ENCODE assay signal across 24 cellular contexts in the genomic region with DNA sequence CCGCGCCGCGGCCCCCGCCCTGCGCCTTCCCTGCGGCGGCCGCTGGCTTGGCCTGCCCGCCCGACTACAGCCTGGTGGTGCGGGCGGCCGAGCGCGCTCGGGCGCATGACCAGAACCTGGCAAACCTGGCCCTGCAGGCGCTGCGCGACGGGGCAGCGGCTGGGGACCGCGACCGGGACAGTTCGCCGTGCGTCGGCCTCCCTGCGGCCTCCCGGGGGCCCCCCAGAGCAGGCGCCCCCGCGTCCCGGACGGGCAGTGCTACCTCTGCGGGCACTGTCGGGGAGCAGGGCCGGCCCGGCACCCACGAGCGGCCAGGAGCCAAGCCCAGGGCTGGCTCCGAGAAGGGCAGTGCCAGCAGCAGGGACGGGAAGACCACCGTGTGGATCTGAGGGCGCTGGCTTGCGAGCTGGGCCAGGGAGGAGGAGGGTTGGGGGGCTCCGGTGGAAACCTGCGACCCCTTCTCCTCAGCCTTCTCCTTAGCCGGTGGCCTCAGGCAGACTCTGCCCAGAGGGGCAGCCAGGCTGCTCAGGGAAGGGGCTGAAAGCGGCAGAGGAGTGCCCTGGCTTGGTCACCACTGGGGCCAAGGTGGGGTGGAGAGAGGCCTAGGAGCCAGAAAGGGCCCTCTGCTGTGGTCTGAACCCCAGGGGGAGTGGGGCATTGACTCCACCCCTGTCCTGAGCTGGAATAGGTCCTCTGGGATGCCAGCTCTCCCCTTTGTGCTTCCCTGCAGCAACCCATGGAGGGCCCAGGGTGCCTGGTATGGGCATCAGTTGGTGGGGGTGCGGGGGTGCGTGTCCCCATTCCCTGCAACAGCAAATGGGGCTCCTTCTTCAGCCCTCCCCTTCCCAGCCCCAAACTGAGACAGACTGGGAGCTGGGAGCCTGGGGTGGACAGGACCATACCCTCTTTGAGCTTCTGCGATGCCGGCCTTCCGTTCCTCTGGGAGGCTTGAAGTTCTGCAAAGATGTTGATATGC. TPM values are rescaled to one million over a fixed set of nuclear protein-coding genes. Genes with fewer than 3 reads are reported as not detected.
DNase-seq lines count a peak whose midpoint lies in the region; ATAC-seq and TF ChIP-seq lines count a peak whose summit lies in the region.
"Had no signal": no experiment of that assay in that cellular context is flagged by ENCODE, and none has a peak within 500 bp of the region (broad histone marks: within the 10 kb centered on the region; RNA-seq: fewer than 3 reads in every experiment).

No MANE protein-coding gene starts in this region.

- intact Hi-C loops in left ventricle myocardium superior (cut with micrococcal nuclease): no loop called here
- intact Hi-C loops in cardiac septum (cut with DNase I): no loop called here

- H3K4me3 Mint-ChIP-seq in immature natural killer cell: no peak overlapping the region
- H3K4me3 Mint-ChIP-seq: activated CD4-positive, alpha-beta T cell treated with anti-CD3 and anti-CD28 coated beads for 36 hours; activated T-cell treated with anti-CD3 and anti-CD28 coated beads, Interleukin-2, amount 50 U/mL, for 24 hours; B cell; naive thymus-derived CD4-positive, alpha-beta T cell had no signal

- no peak for TF ChIP-seq CTCF in coronary artery (IDR thresholded peaks at IDR 0.05)

- H3K9me3 Mint-ChIP-seq in immature natural killer cell: no peaks in the 10 kb centered on the region
- H3K9me3 Mint-ChIP-seq: activated T-cell treated with anti-CD3 and anti-CD28 coated beads, Interleukin-2, amount 50 U/mL, for 24 hours had no signal

- DNase-seq in left ventricle myocardium superior (peak; percentile 26), cardiac septum (ENCODE audit: low spot score) (no peak), coronary artery (ENCODE audit: low spot score) (no peak), substantia nigra (lab: John Stamatoyannopoulos, UW) (peak in 1 of 49 donors; percentile 52), immature natural killer cell (no peak)
- DNase-seq: activated CD4-positive, alpha-beta T cell treated with anti-CD3 and anti-CD28 coated beads for 36 hours; activated gamma-delta T cell; activated T-cell treated with anti-CD3 and anti-CD28 coated beads, Interleukin-2, amount 50 U/mL, for 24 hours; DMS153; GOT3; hypothalamus; midbrain; naive thymus-derived CD4-positive, alpha-beta T cell; NCI-H446 treated with DMSO at 0.1 percent for 48 hours; nucleus accumbens; OCI-M1; stimulated activated CD4-positive, alpha-beta T cell treated with anti-CD3 and anti-CD28 coated beads, Interleukin-1b, Interleukin-23, amount 100 ng/mL, for 48 hours; stimulated activated CD8-positive, alpha-beta memory T cell treated with anti-CD3 and anti-CD28 coated beads, Interleukin-4, amount 100 ng/mL, for 48 hours; transverse colon had no signal

- H3K27me3 Mint-ChIP-seq in immature natural killer cell (ENCODE audit: low read depth in 3 of 3): peaks cover 0 to 3% (median 1%) of the 10 kb centered on the region in 3 donors
- H3K27me3 Mint-ChIP-seq: activated CD4-positive, alpha-beta T cell treated with anti-CD3 and anti-CD28 coated beads for 36 hours; activated T-cell treated with anti-CD3 and anti-CD28 coated beads, Interleukin-2, amount 50 U/mL, for 24 hours; naive thymus-derived CD4-positive, alpha-beta T cell had no signal

- H3K4me3 ChIP-seq in coronary artery: peak overlapping the region; percentile 47
- H3K4me3 ChIP-seq: dorsolateral prefrontal cortex, gastroesophageal sphincter, skin epidermis, transverse colon had no signal

- no peak overlapping the region for H3K27ac ChIP-seq in coronary artery
- H3K27ac ChIP-seq in substantia nigra (ENCODE audit: low read depth, low read length, poor library complexity, severe bottlenecking): peak overlapping the region; percentile 17
- H3K27ac ChIP-seq: gastroesophageal sphincter, transverse colon had no signal

- H3K36me3 Mint-ChIP-seq in immature natural killer cell: no peaks in the 10 kb centered on the region
- H3K36me3 Mint-ChIP-seq: naive thymus-derived CD4-positive, alpha-beta T cell had no signal

- H3K4me1 Mint-ChIP-seq in immature natural killer cell: peaks cover under 1 to 1% of the 10 kb centered on the region in 2 donors

- no peak overlapping the region for H3K27ac Mint-ChIP-seq in immature natural killer cell
- H3K27ac Mint-ChIP-seq: activated CD4-positive, alpha-beta T cell treated with anti-CD3 and anti-CD28 coated beads for 36 hours; activated T-cell treated with anti-CD3 and anti-CD28 coated beads, Interleukin-2, amount 50 U/mL, for 24 hours; B cell had no signal

- ATAC-seq in left ventricle myocardium superior (no peak), GM19035 (IDR thresholded peaks at IDR 0.05; ENCODE audit: unreplicated experiment) (no peak)
- ATAC-seq: activated CD4-positive, alpha-beta T cell treated with anti-CD3 and anti-CD28 coated beads for 36 hours; gastroesophageal sphincter; naive thymus-derived CD4-positive, alpha-beta T cell had no signal

RNA-seq across cellular contexts. Expression of a gene that starts 6.6 kb away (rescaled TPM):
- total RNA-seq in left ventricle myocardium superior (11.2 TPM), cardiac septum (16.6 TPM)
- 1 to 10 TPM; 2.0 to 4.4 (median 2.0) TPM for polyA plus RNA-seq in immature natural killer cell

RNA-seq across cellular contexts. Expression of a gene that starts 9.2 kb away (rescaled TPM):
- total RNA-seq in left ventricle myocardium superior (1.7 TPM), cardiac septum (1.6 TPM)
- not detected for polyA plus RNA-seq in immature natural killer cell
- polyA plus RNA-seq: naive thymus-derived CD4-positive, alpha-beta T cell had no signal

RNA-seq across cellular contexts. Expression of a gene that starts 18.9 kb away (rescaled TPM):
- 175 TPM for total RNA-seq in left ventricle myocardium superior
- 213 TPM for total RNA-seq in cardiac septum
- 100 to 1,000 TPM; 516 to 803 (median 763) TPM for polyA plus RNA-seq in immature natural killer cell

RNA-seq across cellular contexts. Expression of a gene that starts 48.9 kb away (rescaled TPM):
- total RNA-seq in left ventricle myocardium superior: 316 TPM
- total RNA-seq in cardiac septum: 396 TPM
- polyA plus RNA-seq in immature natural killer cell: 1 to 10 TPM in 1 of 3 donors, under 1 TPM in 1, not detected in 1; 0.19 to 1.9 TPM

RNA-seq across cellular contexts. Expression of a gene that starts 49.9 kb away (rescaled TPM):
- total RNA-seq in left ventricle myocardium superior: 58.6 TPM
- total RNA-seq in cardiac septum: 39.7 TPM
- 100 to 1,000 TPM; 125 to 230 (median 129) TPM for polyA plus RNA-seq in immature natural killer cell
